Comparison of ENCODE assay signal across 21 cellular contexts in the genomic region with DNA sequence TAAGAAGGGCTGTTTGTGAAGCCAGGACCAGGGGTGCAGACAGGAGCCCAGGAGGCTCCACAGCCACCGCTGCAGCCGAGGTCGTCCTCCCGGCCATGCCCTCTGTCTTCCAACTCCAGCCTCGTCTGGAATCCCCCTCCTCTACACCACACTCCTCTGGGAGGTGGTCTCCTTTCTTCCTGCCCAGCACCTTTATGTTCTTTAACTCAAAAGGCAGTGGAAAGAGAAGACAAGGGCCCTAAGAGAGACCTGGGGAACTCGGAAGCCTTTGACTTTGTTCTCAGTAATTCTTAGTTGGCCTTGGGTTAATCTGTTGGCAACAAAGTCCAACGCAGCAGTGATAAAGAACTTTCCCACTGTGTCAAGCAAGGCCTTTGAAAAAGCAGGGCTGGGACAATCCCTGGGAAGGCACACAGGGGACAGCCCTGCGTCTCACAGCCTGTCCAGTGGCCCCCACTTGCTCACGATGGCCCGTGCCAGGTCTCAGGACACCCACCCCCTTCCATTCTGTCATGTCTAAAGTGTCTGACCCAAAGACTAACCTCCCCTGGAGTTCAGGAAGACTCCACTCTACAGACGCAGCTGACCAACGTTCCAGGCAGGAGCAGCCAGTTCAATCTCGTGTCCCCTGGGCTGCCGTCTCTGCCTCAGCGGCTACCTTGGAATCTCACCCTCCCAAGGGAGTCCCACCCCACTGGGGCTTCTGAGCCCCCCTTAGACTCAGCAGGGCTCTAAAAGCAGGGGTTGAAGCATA. TPM values are rescaled to one million over a fixed set of nuclear protein-coding genes. Genes with fewer than 3 reads are reported as not detected.
DNase-seq lines count a peak whose midpoint lies in the region; ATAC-seq, FAIRE-seq and TF ChIP-seq lines count a peak whose summit lies in the region.
"Had no signal": no experiment of that assay in that cellular context is flagged by ENCODE, and none has a peak within 500 bp of the region (broad histone marks: within the 10 kb centered on the region; RNA-seq: fewer than 3 reads in every experiment).

No MANE protein-coding gene starts in this region.

- peaks cover 8% of the 10 kb centered on the region for H3K36me3 Mint-ChIP-seq in Caco-2 (ENCODE audit: insufficient read depth, unreplicated experiment)
- H3K36me3 Mint-ChIP-seq: activated naive CD4-positive, alpha-beta T cell treated with anti-CD3 and anti-CD28 coated beads, Interleukin-2, amount 50 U/mL, for 24 hours had no signal

- H3K27ac Mint-ChIP-seq in Caco-2 (ENCODE audit: unreplicated experiment): peak overlapping the region; percentile 81
- H3K27ac Mint-ChIP-seq: activated naive CD4-positive, alpha-beta T cell treated with anti-CD3 and anti-CD28 coated beads, Interleukin-2, amount 50 U/mL, for 24 hours had no signal

- intact Hi-C loops in Caco-2 (cut with micrococcal nuclease; ENCODE audit: unreplicated experiment) (loop anchor here (2.0 kb wide), 1 partner anchor 64 kb away; no protein-coding TSS in a partner anchor), adrenal gland (cut with DNase I) (no loop called here), right lobe of liver (cut with DNase I) (no loop called here), psoas muscle (cut with DNase I) (loop anchor here in 1 of 2 donors (5.0 kb wide), 1 partner anchor 54 kb away; a partner anchor contains a TSS), left lung (cut with DNase I) (no loop called here)

- H3K4me3 ChIP-seq in Caco-2 (ENCODE audit: low read depth, low read length) (no peak overlapping the region), adrenal gland (no peak overlapping the region), right lobe of liver (no peak overlapping the region), psoas muscle (no peak overlapping the region), left lung (no peak overlapping the region)
- H3K4me3 ChIP-seq: colonic mucosa, GM12878, ovary, uterus had no signal

- BruUV-seq in Caco-2 (replicated peaks; lab: Mats Ljungman, UMichigan): no TSS peak

- 46 to 62% (median 55%) methylated on average over 12 to 15 of the region's 15 CpGs for WGBS in adrenal gland, 4 donors
- WGBS in right lobe of liver (ENCODE audit: insufficient coverage, low coverage, low lambda C conversion rate, missing lambda C conversion rate): 33% methylated on average over 5 of the region's 15 CpGs
- 77 to 82% (median 79%) methylated on average over 15 of the region's 15 CpGs for WGBS in psoas muscle, 3 donors

- H3K4me1 Mint-ChIP-seq in Caco-2 (ENCODE audit: low read depth, unreplicated experiment): peaks cover 38% of the 10 kb centered on the region
- H3K4me1 Mint-ChIP-seq: activated naive CD4-positive, alpha-beta T cell treated with anti-CD3 and anti-CD28 coated beads, Interleukin-2, amount 50 U/mL, for 24 hours had no signal

- peaks cover 49% of the 10 kb centered on the region for H3K4me1 ChIP-seq in Caco-2
- H3K4me1 ChIP-seq in adrenal gland (replicated peaks in 1 of 2): peaks cover 15 to 18% of the 10 kb centered on the region in 2 donors
- H3K4me1 ChIP-seq in right lobe of liver: peaks cover 0 to 10% (median 5%) of the 10 kb centered on the region in 4 donors
- peaks cover 15% of the 10 kb centered on the region for H3K4me1 ChIP-seq in psoas muscle
- peaks cover 8 to 14% of the 10 kb centered on the region in 2 donors for H3K4me1 ChIP-seq in left lung
- H3K4me1 ChIP-seq: colonic mucosa, uterus had no signal

- POLR2A ChIA-PET in Caco-2 (lab: Charles Lee): no interaction called here

- no peak for FAIRE-seq in RCC 7860 (lab: Jason Lieb, UNC)
- FAIRE-seq: GM12878 had no signal

- DNase-seq in Caco-2 (peak in 1 of 2 experiments; percentile 26), adrenal gland (peak in 6 of 7 donors; percentile 54 to 66 (median 60)), right lobe of liver (no peak), psoas muscle (no peak), left lung (no peak), RCC 7860 (ENCODE audit: low spot score) (no peak), NCI-H446 (lab: John Stamatoyannopoulos, UW) (no peak)
- DNase-seq: activated CD4-positive, CD25-positive, alpha-beta regulatory T cell treated with anti-CD3 and anti-CD28 coated beads, Interleukin-2, amount 50 U/mL, for 72 hours; activated T-cell treated with anti-CD3 and anti-CD28 coated beads, Interleukin-2, amount 50 U/mL, for 4 hours; colonic mucosa; foreskin keratinocyte; GF-D8; H7; NCI-H748 treated with DMSO at 0.1 percent for 48 hours; ovary; stimulated activated CD4-positive, alpha-beta T cell treated with anti-CD3 and anti-CD28 coated beads, Interleukin-2, amount 100 ng/mL, for 24 hours; stimulated activated naive CD4-positive, alpha-beta T cell treated with Interleukin-2 at 50 U/mL for 16 hours; uterus had no signal

- H3K27ac ChIP-seq in adrenal gland (peak overlapping the region in 3 of 5 donors; percentile 10 to 75 (median 40)), right lobe of liver (peak overlapping the region in 2 of 3 donors; percentile 30 to 42), psoas muscle (peak overlapping the region; percentile 18), left lung (no peak overlapping the region)
- H3K27ac ChIP-seq: colonic mucosa, foreskin keratinocyte, ovary, uterus had no signal

- no peaks in the 10 kb centered on the region for H3K9me3 ChIP-seq in Caco-2
- H3K9me3 ChIP-seq in adrenal gland (replicated peaks in 1 of 3): no peaks in the 10 kb centered on the region
- H3K9me3 ChIP-seq in right lobe of liver: no peaks in the 10 kb centered on the region
- H3K9me3 ChIP-seq in psoas muscle: no peaks in the 10 kb centered on the region
- H3K9me3 ChIP-seq in left lung: no peaks in the 10 kb centered on the region
- H3K9me3 ChIP-seq: colonic mucosa, ovary, uterus had no signal

- TF ChIP-seq CTCF in Caco-2 (IDR thresholded peaks at IDR 0.05; ENCODE audit: insufficient read depth in 1 of 2, low read depth in 1 of 2, low read length in 1 of 2, severe bottlenecking in 1 of 2, unreplicated experiment in 1 of 2): no peak
- TF ChIP-seq CTCF in adrenal gland (IDR thresholded peaks at IDR 0.05): no peak
- TF ChIP-seq CTCF in right lobe of liver (IDR thresholded peaks at IDR 0.05): no peak
- TF ChIP-seq CTCF in psoas muscle (IDR thresholded peaks at IDR 0.05): no peak
- TF ChIP-seq CTCF in left lung (IDR thresholded peaks at IDR 0.05): no peak

- H3K27me3 ChIP-seq in Caco-2 (replicated peaks; ENCODE audit: control insufficient read depth, insufficient read depth, low read length) (no peaks in the 10 kb centered on the region), adrenal gland (no peaks in the 10 kb centered on the region), right lobe of liver (no peaks in the 10 kb centered on the region), psoas muscle (ENCODE audit: insufficient read depth in 3 of 3, low read length in 2 of 3) (no peaks in the 10 kb centered on the region), left lung (no peaks in the 10 kb centered on the region)
- H3K27me3 ChIP-seq: colonic mucosa, foreskin keratinocyte, ovary, uterus had no signal

- peak; percentile 64 to 86 (median 72) for ATAC-seq in right lobe of liver
- no peak for ATAC-seq in psoas muscle
- no peak for ATAC-seq in left lung
- no peak for ATAC-seq in HG03135 (IDR thresholded peaks at IDR 0.05; ENCODE audit: unreplicated experiment)
- ATAC-seq: activated T-cell treated with anti-CD3 and anti-CD28 coated beads, Interleukin-2, amount 50 U/mL, for 4 hours; foreskin keratinocyte; GM12878 had no signal

- no peak overlapping the region for H3K4me3 Mint-ChIP-seq in Caco-2 (ENCODE audit: unreplicated experiment)
- H3K4me3 Mint-ChIP-seq: activated naive CD4-positive, alpha-beta T cell treated with anti-CD3 and anti-CD28 coated beads, Interleukin-2, amount 50 U/mL, for 24 hours; activated T-cell treated with anti-CD3 and anti-CD28 coated beads, Interleukin-2, amount 50 U/mL, for 4 hours had no signal

- no peaks in the 10 kb centered on the region for H3K27me3 Mint-ChIP-seq in Caco-2 (ENCODE audit: insufficient read depth, unreplicated experiment)
- H3K27me3 Mint-ChIP-seq: activated naive CD4-positive, alpha-beta T cell treated with anti-CD3 and anti-CD28 coated beads, Interleukin-2, amount 50 U/mL, for 24 hours had no signal

- H3K9me3 Mint-ChIP-seq in Caco-2 (ENCODE audit: unreplicated experiment): no peaks in the 10 kb centered on the region
- H3K9me3 Mint-ChIP-seq: activated naive CD4-positive, alpha-beta T cell treated with anti-CD3 and anti-CD28 coated beads, Interleukin-2, amount 50 U/mL, for 24 hours; activated T-cell treated with anti-CD3 and anti-CD28 coated beads, Interleukin-2, amount 50 U/mL, for 4 hours had no signal

- no peaks in the 10 kb centered on the region for H3K36me3 ChIP-seq in Caco-2 (ENCODE audit: control insufficient read depth, insufficient read depth, low read length)
- no peaks in the 10 kb centered on the region for H3K36me3 ChIP-seq in adrenal gland (replicated peaks in 1 of 2)
- no peaks in the 10 kb centered on the region for H3K36me3 ChIP-seq in right lobe of liver
- no peaks in the 10 kb centered on the region for H3K36me3 ChIP-seq in psoas muscle (ENCODE audit: insufficient read depth in 1 of 2, low read depth in 1 of 2)
- H3K36me3 ChIP-seq in left lung: no peaks in the 10 kb centered on the region
- H3K36me3 ChIP-seq: colonic mucosa, ovary, uterus had no signal

- CTCF ChIA-PET in Caco-2 (lab: Charles Lee): no interaction called here

- TF ChIP-seq POLR2A in adrenal gland (IDR thresholded peaks at IDR 0.05) (no peak), right lobe of liver (IDR thresholded peaks at IDR 0.05) (no peak)

RNA-seq across cellular contexts. Expression of a gene that starts 42.8 kb away (rescaled TPM):
- total RNA-seq in Caco-2 (2022) (not detected in 2 replicates), adrenal gland (100 to 1,000 TPM in 1 of 8 donors, 10 to 100 TPM in 7; 10.6 to 119 (median 15.2) TPM), right lobe of liver (10 to 100 TPM in 1 of 6 experiments, 1 to 10 TPM in 5; 3.6 to 11.1 (median 8.5) TPM), psoas muscle (10 to 100 TPM; 10.8 to 19.6 (median 12.4) TPM), left lung (10 to 100 TPM; 11.6 to 12.7 TPM)
- polyA plus RNA-seq in adrenal gland (10 to 100 TPM in 1 of 3 donors, 1 to 10 TPM in 2; 5.9 to 15.7 (median 6.8) TPM), psoas muscle (10 to 100 TPM; 10.1 to 16.4 (median 11.4) TPM)

RNA-seq across cellular contexts. Expression of a gene that starts 54.8 kb away (rescaled TPM):
- 36.9 and 42.9 TPM in 2 replicates for total RNA-seq in Caco-2 (2022)
- 10 to 100 TPM; 15.7 to 46.7 (median 25.9) TPM for total RNA-seq in adrenal gland
- 10 to 100 TPM; 12.9 to 36.3 (median 21.6) TPM for polyA plus RNA-seq in adrenal gland
- total RNA-seq in right lobe of liver: 100 to 1,000 TPM in 3 of 6 experiments, 10 to 100 TPM in 3; 50.5 to 250 (median 97.5) TPM
- total RNA-seq in psoas muscle: 10 to 100 TPM in 3 of 4 donors, 1 to 10 TPM in 1; 9.8 to 28.1 (median 17.0) TPM
- 10 to 100 TPM; 12.2 to 32.0 (median 24.3) TPM for polyA plus RNA-seq in psoas muscle
- total RNA-seq in left lung: 10 to 100 TPM; 49.9 to 50.8 TPM

Comparison
In these comparisons a context has a peak if more than half of its experiments do, and no peak if none do; other contexts are left out.
1. DNase-seq: peak in adrenal gland (6 of 7); none in right lobe of liver (0 of 3), psoas muscle (0 of 2), left lung (0 of 2), RCC 7860 (single experiment) and NCI-H446 (0 of 2).
2. H3K27ac ChIP-seq: peak in adrenal gland (3 of 5), right lobe of liver (2 of 3) and psoas muscle (single experiment); none in left lung (0 of 2).
3. ATAC-seq: peak in right lobe of liver (4 of 4); none in psoas muscle (0 of 4), left lung (single experiment) and HG03135 (single experiment).